In the genomic region with DNA sequence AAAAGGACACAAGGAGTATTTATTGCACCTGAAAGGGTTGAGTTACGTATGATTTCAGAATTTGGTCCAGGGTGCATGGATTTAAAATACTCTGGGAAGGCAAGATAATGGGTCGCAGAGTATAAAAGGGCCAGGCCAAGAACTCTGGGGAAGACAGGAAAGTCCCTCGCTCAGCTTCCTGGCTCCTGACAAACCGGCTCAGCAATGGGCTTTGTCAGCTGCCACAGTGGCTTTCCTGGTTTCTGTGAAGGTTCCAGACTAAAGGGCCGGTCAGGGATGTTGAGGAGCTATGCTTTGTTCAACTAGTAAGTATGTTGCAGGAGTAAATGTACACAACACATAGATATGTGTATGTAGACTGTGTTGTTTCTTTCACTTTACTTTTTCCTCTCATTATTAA, we compare ENCODE assay signal across 1 cellular context.
TF ChIP-seq lines count a peak whose summit lies in the region.

No MANE protein-coding gene starts in this region.

TF ChIP-seq in K562, 482 proteins besides CTCF, POLR2A, EP300 and RAD21 (continued from another document):
- TF ChIP-seq, protein P1, sequence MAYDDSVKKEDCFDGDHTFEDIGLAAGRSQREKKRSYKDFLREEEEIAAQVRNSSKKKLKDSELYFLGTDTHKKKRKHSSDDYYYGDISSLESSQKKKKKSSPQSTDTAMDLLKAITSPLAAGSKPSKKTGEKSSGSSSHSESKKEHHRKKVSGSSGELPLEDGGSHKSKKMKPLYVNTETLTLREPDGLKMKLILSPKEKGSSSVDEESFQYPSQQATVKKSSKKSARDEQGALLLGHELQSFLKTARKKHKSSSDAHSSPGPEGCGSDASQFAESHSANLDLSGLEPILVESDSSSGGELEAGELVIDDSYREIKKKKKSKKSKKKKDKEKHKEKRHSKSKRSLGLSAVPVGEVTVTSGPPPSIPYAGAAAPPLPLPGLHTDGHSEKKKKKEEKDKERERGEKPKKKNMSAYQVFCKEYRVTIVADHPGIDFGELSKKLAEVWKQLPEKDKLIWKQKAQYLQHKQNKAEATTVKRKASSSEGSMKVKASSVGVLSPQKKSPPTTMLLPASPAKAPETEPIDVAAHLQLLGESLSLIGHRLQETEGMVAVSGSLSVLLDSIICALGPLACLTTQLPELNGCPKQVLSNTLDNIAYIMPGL (CRISPR knock-in tag; IDR thresholded peaks at IDR 0.05), result no peak
- no peak for TF ChIP-seq POU5F1 (IDR thresholded peaks at IDR 0.05; ENCODE audit: borderline replicate concordance, low read depth, low read length, partially characterized antibody)
- TF ChIP-seq JUND (IDR thresholded peaks at IDR 0.05; ENCODE audit: borderline replicate concordance, low read depth, low read length), result no peak
- no peak for TF ChIP-seq JUND (tag; IDR thresholded peaks at IDR 0.05; ENCODE audit: borderline replicate concordance, low read depth, low read length)
TF ChIP-seq in K562: peak in this region for 0.
